14 cellular contexts compared by ENCODE assay signal in the genomic region with DNA sequence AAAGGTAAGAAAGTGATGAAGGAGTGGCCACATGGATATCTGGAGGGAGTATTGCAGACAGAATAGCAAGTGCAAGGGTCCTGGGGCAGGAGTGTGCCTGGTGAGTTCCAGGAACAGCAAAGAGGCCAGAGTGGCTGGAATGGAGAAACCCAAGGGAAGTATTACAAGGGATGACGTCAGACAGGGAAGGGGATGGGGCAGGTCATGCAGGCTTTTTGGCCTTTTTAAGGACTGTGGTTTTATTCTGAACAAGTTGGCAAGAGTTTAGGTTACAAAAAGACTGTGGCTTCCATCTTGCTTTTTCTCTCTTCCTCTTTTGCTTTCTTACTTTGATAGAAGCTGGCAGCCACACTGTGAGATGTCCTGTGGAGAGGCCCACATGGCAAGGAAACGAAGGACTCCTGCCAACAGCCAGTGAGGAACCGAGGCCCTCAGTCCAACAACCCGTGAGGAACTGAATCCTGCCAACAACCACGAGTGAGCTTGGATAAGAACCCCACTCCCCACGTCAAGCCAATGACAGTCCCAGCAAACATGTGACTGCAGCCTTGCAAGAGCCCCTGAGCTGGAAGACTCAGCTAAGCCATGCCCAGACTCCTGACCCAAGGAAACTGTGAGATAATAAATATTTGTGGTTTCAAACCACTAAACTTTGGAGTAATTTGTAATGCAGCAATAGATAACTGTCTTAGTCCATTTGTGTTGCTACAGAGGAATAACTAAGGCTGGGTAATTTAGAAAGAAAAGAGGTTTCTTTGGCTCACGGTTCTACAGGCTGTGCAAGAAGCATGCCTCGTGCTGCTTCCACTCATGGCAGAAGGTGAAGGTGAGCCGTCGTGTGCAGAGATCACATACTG. TPM values are rescaled to one million over a fixed set of nuclear protein-coding genes. Genes with fewer than 3 reads are reported as not detected.
DNase-seq lines count a peak whose midpoint lies in the region; ATAC-seq, FAIRE-seq and TF ChIP-seq lines count a peak whose summit lies in the region.
"Had no signal": no experiment of that assay in that cellular context is flagged by ENCODE, and none has a peak within 500 bp of the region (broad histone marks: within the 10 kb centered on the region; RNA-seq: fewer than 3 reads in every experiment).

No MANE protein-coding gene starts in this region.

- RAD21 ChIA-PET in GM12878 (lab: Charles Lee; ENCODE audit: unreplicated experiment): no interaction called here

- H3K4me2 ChIP-seq in GM12878 (ENCODE audit: control insufficient read depth, insufficient read depth) (no peak overlapping the region), HepG2 (ENCODE audit: low read depth, low read length) (peak overlapping the region; percentile 20; the same call in 1 of the 2 replicates)

- no TSS peak for BruUV-seq in GM12878 (replicated peaks; lab: Mats Ljungman, UMichigan)
- BruUV-seq in HepG2 (replicated peaks; lab: Mats Ljungman, UMichigan): no TSS peak

- WGBS in GM12878 (ENCODE audit: insufficient coverage, insufficient replicate concordance, low lambda C conversion rate, missing lambda C conversion rate): 59% methylated on average over 10 of the region's 10 CpGs
- 21% methylated on average over 10 of the region's 10 CpGs for WGBS in HepG2 (ENCODE audit: low lambda C conversion rate)
- 70 to 76% methylated on average over 10 of the region's 10 CpGs for WGBS in testis, 2 donors

- H3K27ac ChIP-seq in GM12878 (ENCODE audit: control insufficient read depth, insufficient read depth) (no peak overlapping the region), HepG2 (ENCODE audit: extremely low read length, insufficient read depth, low read length) (no peak overlapping the region), testis (no peak overlapping the region)

- TF ChIP-seq POLR2A in GM12878 (IDR thresholded peaks at IDR 0.05; ENCODE audit: low read depth, low read length) (no peak), HepG2 (IDR thresholded peaks at IDR 0.05; ENCODE audit: insufficient read depth in 1 of 2, low read depth in 2 of 2, low read length in 2 of 2) (no peak), testis (IDR thresholded peaks at IDR 0.05) (no peak)

- peaks cover 5% of the 10 kb centered on the region; the same call in 2 of the 3 replicates for H3K9me3 ChIP-seq in GM12878 (replicated peaks; ENCODE audit: control insufficient read depth, insufficient read depth, low read length)
- H3K9me3 ChIP-seq in HepG2 (ENCODE audit: low read length): no peaks in the 10 kb centered on the region
- H3K9me3 ChIP-seq in testis: no peaks in the 10 kb centered on the region
- H3K9me3 ChIP-seq in HAP-1: no peaks in the 10 kb centered on the region

- H2AFZ ChIP-seq in GM12878 (ENCODE audit: control insufficient read depth, low read depth, low read length) (no peak overlapping the region), HepG2 (ENCODE audit: low read length) (no peak overlapping the region)

- H3K9ac ChIP-seq in GM12878 (ENCODE audit: control insufficient read depth, insufficient read depth, low read length) (no peak overlapping the region), HepG2 (ENCODE audit: insufficient read depth, low read depth, low read length) (no peak overlapping the region)

- SMC1A ChIA-PET in GM12878 (lab: Charles Lee; ENCODE audit: uncharacterized antibody, unreplicated experiment): no interaction called here

- no peak for TF ChIP-seq CTCF in GM12878 (IDR thresholded peaks at IDR 0.05 in 2 of 3, conservative IDR thresholded peaks at IDR 0.05 in 1 of 3; ENCODE audit: control insufficient read depth in 2 of 3, extremely low read depth in 1 of 3, insufficient read depth in 1 of 3, low read depth in 3 of 3, low read length in 3 of 3)
- no peak for TF ChIP-seq CTCF in HepG2 (CRISPR knock-in tag; IDR thresholded peaks at IDR 0.05)
- TF ChIP-seq CTCF in testis (IDR thresholded peaks at IDR 0.05): no peak

- FAIRE-seq in GM12878 (lab: Jason Lieb, UNC) (no peak), HepG2 (lab: Jason Lieb, UNC) (no peak)
- FAIRE-seq: G401.6 had no signal

- CTCF ChIA-PET in GM12878 (lab: Yijun Ruan, JAX): interaction anchor here (1.8 kb wide), 1 partner anchor 13 kb away, joined by 6 read pairs; no protein-coding TSS in a partner anchor
- CTCF ChIA-PET in HepG2 (lab: Yijun Ruan, JAX; ENCODE audit: low intra/inter-chr PET ratio, low total read pairs): no interaction called here

- no peak for TF ChIP-seq RAD21 in GM12878 (IDR thresholded peaks at IDR 0.05; ENCODE audit: insufficient read depth, low read depth, low read length)
- no peak for TF ChIP-seq RAD21 in HepG2 (CRISPR knock-in tag; IDR thresholded peaks at IDR 0.05)

- ATAC-seq in GM12878 (no peak), HepG2 (no peak), HG03457 (IDR thresholded peaks at IDR 0.05; ENCODE audit: unreplicated experiment) (no peak)

- H3K36me3 ChIP-seq in GM12878 (ENCODE audit: control insufficient read depth in 2 of 2, insufficient read depth in 2 of 2, low read length in 1 of 2): no peaks in the 10 kb centered on the region
- H3K36me3 ChIP-seq in HepG2 (replicated peaks in 1 of 2; ENCODE audit: control insufficient read depth in 1 of 2, insufficient read depth in 2 of 2, low read length in 2 of 2): no peaks in the 10 kb centered on the region
- H3K36me3 ChIP-seq in testis (ENCODE audit: low read depth, missing control alignments): no peaks in the 10 kb centered on the region
- H3K36me3 ChIP-seq in HAP-1 (replicated peaks): no peaks in the 10 kb centered on the region

- in situ Hi-C loops in GM12878 (cut with MboI): no loop called here
- in situ Hi-C loops in HepG2 (cut with HindIII; ENCODE audit: extremely low pct_ligation_motif_present, low pct_unique_long_range_greater_than_20kb): no loop called here
- in situ Hi-C loops in HAP-1 (cut with MboI; ENCODE audit: low sequenced_read_pairs): no loop called here

- TF ChIP-seq EP300 in GM12878 (IDR thresholded peaks at IDR 0.05; ENCODE audit: borderline replicate concordance in 1 of 2, control insufficient read depth in 1 of 2, low read depth in 2 of 2, low read length in 2 of 2) (no peak), HepG2 (IDR thresholded peaks at IDR 0.05; ENCODE audit: low read depth in 2 of 2, low read length in 2 of 2) (no peak), HepG2 (CRISPR knock-in tag; IDR thresholded peaks at IDR 0.05; ENCODE audit: borderline replicate concordance) (no peak)

- POLR2A ChIA-PET in GM12878 (lab: Charles Lee) (no interaction called here), HepG2 (lab: Yijun Ruan, JAX) (interaction anchor here (1.1 kb wide), 1 partner anchor 33 kb away, joined by 3 read pairs; no protein-coding TSS in a partner anchor)

- H3K4me3 ChIP-seq in GM12878 (no peak overlapping the region), HepG2 (replicated peaks in 1 of 3; ENCODE audit: insufficient read depth in 1 of 3, low read depth in 2 of 3, low read length in 3 of 3) (no peak overlapping the region), testis (no peak overlapping the region), HAP-1 (no peak overlapping the region)

- H3K4me1 ChIP-seq in GM12878 (ENCODE audit: control insufficient read depth, insufficient read depth, low read length) (no peaks in the 10 kb centered on the region), HepG2 (ENCODE audit: insufficient read depth, low read length) (peaks cover 52% of the 10 kb centered on the region), testis (no peaks in the 10 kb centered on the region), HAP-1 (no peaks in the 10 kb centered on the region; the same call in 1 of the 2 replicates)

- peak; percentile 81 for DNase-seq in CD1c-positive myeloid dendritic cell (ENCODE audit: extremely low spot score)
- DNase-seq in M059J (ENCODE audit: low read depth): peak; percentile 63
- no peak for DNase-seq in GM12878 (ENCODE audit: low read depth, low spot score)
- DNase-seq in HepG2 (ENCODE audit: low spot score): no peak
- DNase-seq in stimulated activated CD4-positive, alpha-beta T cell treated with anti-CD3 and anti-CD28 coated beads, Interleukin-12 subunit alpha, Interleukin-12 subunit beta, amount 100 ng/mL, for 4 hours: no peak
- no peak for DNase-seq in testis
- DNase-seq in HAP-1 (ENCODE audit: low spot score in 2 of 2): no peak
- DNase-seq: activated CD4-positive, alpha-beta T cell treated with anti-CD3 and anti-CD28 coated beads for 48 hours; activated effector memory CD4-positive, alpha-beta T cell treated with anti-CD3 and anti-CD28 coated beads, Interleukin-2, amount 50 U/mL, for 16 hours; CD4-positive, CD25-positive, alpha-beta regulatory T cell; NCI-H2029 treated with DMSO at 0.1 percent for 48 hours; NK-92 treated with Interleukin-12 subunit alpha and Interleukin-12 subunit beta, amount 100 ng/mL, for 24 hours had no signal

- H3K27me3 ChIP-seq in GM12878 (replicated peaks in 1 of 2; ENCODE audit: control insufficient read depth in 2 of 2, insufficient read depth in 2 of 2, low read length in 1 of 2): peaks cover 0 to 3% of the 10 kb centered on the region in 2 experiments; a peak in 1 of 4 replicates
- H3K27me3 ChIP-seq in HepG2 (ENCODE audit: control insufficient read depth in 1 of 2, insufficient read depth in 2 of 2, low read length in 2 of 2): peaks cover 0 to 11% of the 10 kb centered on the region in 2 experiments; a peak in 2 of 5 replicates
- no peaks in the 10 kb centered on the region for H3K27me3 ChIP-seq in testis
- 0 out of 2 replicates have a peak, but pooled peaks cover 2% of the 10 kb centered on the region for H3K27me3 ChIP-seq in HAP-1 (ENCODE audit: low read depth)

- H3K79me2 ChIP-seq in GM12878 (ENCODE audit: control insufficient read depth, insufficient read depth, low read length): no peaks in the 10 kb centered on the region
- H3K79me2 ChIP-seq in HepG2 (ENCODE audit: insufficient read depth, low read length): no peaks in the 10 kb centered on the region

- intact Hi-C loops in GM12878 (cut with micrococcal nuclease; ENCODE audit: unreplicated experiment) (no loop called here), HepG2 (cut with micrococcal nuclease; ENCODE audit: unreplicated experiment) (no loop called here), testis (cut with DNase I; ENCODE audit: low total_unique reads) (no loop called here)

- H4K20me1 ChIP-seq in GM12878 (ENCODE audit: control insufficient read depth, insufficient read depth): no peaks in the 10 kb centered on the region
- no peaks in the 10 kb centered on the region for H4K20me1 ChIP-seq in HepG2 (ENCODE audit: insufficient read depth, low read length)

RNA-seq across cellular contexts. Expression of gene KDM7A, which starts 19.8 kb away (rescaled TPM):
- total RNA-seq in M059J (2014; rRNA removed; shearing (Covaris generic)): 0.64 and 0.69 TPM in 2 replicates
- 18.0 and 19.6 TPM in 2 replicates for total RNA-seq in GM12878 (2013; cell fraction: nucleolus; rRNA removed)
- total RNA-seq in GM12878 (2014; rRNA removed) (0.76 and 0.96 TPM in 2 replicates), GM12878 (2014; rRNA removed; fragmentation: Illumina TruSeq; extraction: Trizol) (0.64 and 0.81 TPM in 2 replicates), GM12878 (2021) (0.95 and 1.5 TPM in 2 replicates), HepG2 (2016; rRNA removed; fragmentation: Illumina TruSeq; extraction: Trizol) (10.8 and 15.0 TPM in 2 replicates), testis (10 to 100 TPM; 24.7 to 33.6 TPM)
- 0.52 TPM for polyA plus RNA-seq in GM12878 (2011; ENCODE audit: low read depth)
- polyA plus RNA-seq in GM12878 (2011; rRNA removed) (0.87 and 1.0 TPM in 2 replicates), GM12878 (2014; fragmentation: Illumina TruSeq; extraction: Trizol) (0.68 and 0.79 TPM in 2 replicates), GM12878 (2014; fragmentation: Nextera tagmentation; extraction: Ambion mirVana) (under 1 TPM; 0.07 to 0.16 TPM), GM12878 (2014; rRNA removed) (0.75 and 0.86 TPM in 2 replicates), GM12878 (2016; fragmentation: Nextera tagmentation; extraction: Ambion mirVana) (under 1 TPM; 0.19 to 0.32 TPM), HepG2 (2011; rRNA removed) (15.7 and 16.8 TPM in 2 replicates), testis (ENCODE audit: insufficient read depth, low read depth, low replicate concordance) (24.1 TPM)
- 0.90 and 0.92 TPM in 2 replicates for polyA plus RNA-seq in GM12878 (2011; cell fraction: cytosol; rRNA removed)
- 2.2 and 3.8 TPM in 2 replicates for polyA plus RNA-seq in GM12878 (2011; cell fraction: nucleus; rRNA removed)
- polyA plus RNA-seq in GM12878 (2012): 0.81 and 1.3 TPM in 2 replicates
- polyA minus RNA-seq in GM12878 (2011; rRNA and poly(A)+ RNA removed): 2.7 and 4.2 TPM in 2 replicates
- polyA minus RNA-seq in GM12878 (2011; cell fraction: cytosol; rRNA and poly(A)+ RNA removed): 0.40 and 0.83 TPM in 2 replicates
- 0.97 and 2.0 TPM in 2 replicates for polyA minus RNA-seq in GM12878 (2011; cell fraction: nucleus; rRNA and poly(A)+ RNA removed)
- total RNA-seq in HepG2 (2016; cell fraction: cytosol; rRNA removed; fragmentation: Illumina TruSeq; extraction: Trizol; ENCODE audit: low read depth): 1.8 and 2.0 TPM in 2 replicates
- 10.8 and 15.2 TPM in 2 replicates for total RNA-seq in HepG2 (2016; cell fraction: insoluble cytoplasmic fraction; rRNA removed; fragmentation: Illumina TruSeq; extraction: Trizol)
- 3.6 and 4.1 TPM in 2 replicates for total RNA-seq in HepG2 (2016; cell fraction: membrane; rRNA removed; fragmentation: Illumina TruSeq; extraction: Trizol)
- 20.9 and 24.0 TPM in 2 replicates for total RNA-seq in HepG2 (2016; cell fraction: nucleus; rRNA removed; fragmentation: Illumina TruSeq; extraction: Trizol)
- 8.4 and 9.9 TPM in 2 replicates for polyA plus RNA-seq in HepG2 (2011; cell fraction: cytosol; rRNA removed)
- 61.8 and 62.8 TPM in 2 replicates for polyA plus RNA-seq in HepG2 (2011; cell fraction: nucleus; rRNA removed)
- polyA plus RNA-seq in HepG2 (2012): 16.1 and 18.5 TPM in 2 replicates
- polyA plus RNA-seq in HepG2 (2016; cell fraction: cytosol; fragmentation: Illumina TruSeq; extraction: Trizol; ENCODE audit: low read depth): 0.14 and 0.46 TPM in 2 replicates
- polyA plus RNA-seq in HepG2 (2016; cell fraction: insoluble cytoplasmic fraction; fragmentation: Illumina TruSeq; extraction: Trizol; ENCODE audit: low read depth): 7.0 and 7.1 TPM in 2 replicates
- polyA plus RNA-seq in HepG2 (2016; cell fraction: membrane; fragmentation: Illumina TruSeq; extraction: Trizol; ENCODE audit: low read depth): 1.5 and 1.6 TPM in 2 replicates
- polyA plus RNA-seq in HepG2 (2016; cell fraction: nucleus; fragmentation: Illumina TruSeq; extraction: Trizol; ENCODE audit: insufficient read depth, low read depth): 19.4 and 21.7 TPM in 2 replicates
- 4.4 and 44.0 TPM in 2 replicates for polyA minus RNA-seq in HepG2 (2011; rRNA and poly(A)+ RNA removed; ENCODE audit: low replicate concordance)
- 30.4 and 36.9 TPM in 2 replicates for polyA minus RNA-seq in HepG2 (2011; cell fraction: cytosol; rRNA and poly(A)+ RNA removed)
- 140 TPM in 2 replicates for polyA minus RNA-seq in HepG2 (2011; cell fraction: nucleus; rRNA and poly(A)+ RNA removed)

Comparison
In these comparisons a context has a peak if more than half of its experiments do, and no peak if none do; other contexts are left out.
1. DNase-seq: peak in CD1c-positive myeloid dendritic cell (single experiment) and M059J (single experiment); none in GM12878 (single experiment), HepG2 (single experiment), stimulated activated CD4-positive, alpha-beta T cell treated with anti-CD3 and anti-CD28 coated beads, Interleukin-12 subunit alpha, Interleukin-12 subunit beta, amount 100 ng/mL, for 4 hours (single experiment), testis (single experiment) and HAP-1 (0 of 2).